14 cellular contexts compared by ENCODE assay signal in the genomic region with DNA sequence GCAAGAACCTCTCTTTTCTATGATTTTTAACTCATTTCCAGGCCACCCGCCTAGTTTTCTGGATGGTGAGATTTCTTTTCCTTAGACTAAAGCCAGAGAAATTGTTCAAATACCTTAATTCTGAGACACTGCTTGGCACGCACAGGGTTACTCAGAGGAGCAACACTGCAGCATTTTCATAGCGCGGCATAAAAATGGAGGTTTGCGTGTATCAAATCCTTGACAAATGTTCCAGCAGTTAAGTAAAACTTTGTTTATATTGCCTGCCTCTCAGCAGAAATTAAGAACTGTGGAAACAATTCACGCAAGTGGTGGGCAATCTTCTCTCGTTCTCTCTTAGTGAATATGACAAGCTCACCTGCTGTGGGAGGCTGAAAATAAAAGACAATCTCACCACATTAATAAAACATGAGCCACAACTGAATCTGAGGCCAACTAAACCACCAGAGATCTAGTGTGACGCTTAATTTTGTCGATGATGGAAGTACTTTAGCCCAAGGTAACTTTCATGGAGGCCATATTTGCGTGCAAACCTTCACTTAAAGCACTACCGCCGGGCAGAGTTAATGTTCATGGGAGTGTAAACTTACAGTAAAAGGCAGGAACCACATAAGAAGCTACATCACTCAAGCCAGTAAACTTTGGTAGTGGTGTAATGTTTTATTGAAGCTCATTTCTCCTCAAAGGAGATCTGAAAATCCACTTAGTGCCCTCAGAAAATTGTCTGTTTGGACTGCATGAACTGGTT.
DNase-seq lines count a peak whose midpoint lies in the region; ATAC-seq and TF ChIP-seq lines count a peak whose summit lies in the region.
"Had no signal": no experiment of that assay in that cellular context is flagged by ENCODE, and none has a peak within 500 bp of the region (broad histone marks: within the 10 kb centered on the region; RNA-seq: fewer than 3 reads in every experiment).

No MANE protein-coding gene starts in this region.

- ATAC-seq in stimulated activated naive B cell treated with anti-CD40 and anti-IgM and Interleukin-4, amounts not matched to agents 10 μg/mL and 1 μg/mL and 100 μg/mL, for 72 hours (replicated peaks) = no peak
- ATAC-seq in HG03520 (IDR thresholded peaks at IDR 0.05; ENCODE audit: unreplicated experiment) = no peak
- ATAC-seq: activated T-helper 17 cell treated with anti-CD3 and anti-CD28 coated beads, Interleukin-2, amount 50 U/mL, for 72 hours; mucosa of descending colon; stimulated activated memory B cell treated with anti-CD40 and anti-IgM and Interleukin-4, amounts not matched to agents 10 μg/mL and 1 μg/mL and 100 μg/mL, for 72 hours had no signal

- intact Hi-C loops in tibial artery (cut with DNase I; ENCODE audit: low total_unique reads) = no loop called here

- H3K9me3 Mint-ChIP-seq in stimulated activated naive B cell treated with anti-CD40 and anti-IgM and Interleukin-4, amounts not matched to agents 10 μg/mL and 1 μg/mL and 100 μg/mL, for 72 hours = peaks cover 3 to 4% of the 10 kb centered on the region in 2 donors

- no peaks in the 10 kb centered on the region for H3K9me3 ChIP-seq in tibial artery
- H3K9me3 ChIP-seq: mucosa of descending colon had no signal

- peaks cover 0 to 8% (median 1%) of the 10 kb centered on the region in 4 donors for H3K4me1 ChIP-seq in tibial artery

- H3K4me3 ChIP-seq in tibial artery = peak overlapping the region; percentile 20 to 23
- H3K4me3 ChIP-seq: mucosa of descending colon had no signal

- no peaks in the 10 kb centered on the region for H3K27me3 Mint-ChIP-seq in stimulated activated naive B cell treated with anti-CD40 and anti-IgM and Interleukin-4, amounts not matched to agents 10 μg/mL and 1 μg/mL and 100 μg/mL, for 72 hours
- H3K27me3 Mint-ChIP-seq: activated T-helper 17 cell treated with anti-CD3 and anti-CD28 coated beads, Interleukin-2, amount 50 U/mL, for 72 hours; stimulated activated memory B cell treated with anti-CD40 and anti-IgM and Interleukin-4, amounts not matched to agents 10 μg/mL and 1 μg/mL and 100 μg/mL, for 72 hours had no signal

- no peaks in the 10 kb centered on the region for H3K27me3 ChIP-seq in tibial artery

- H3K27ac Mint-ChIP-seq in stimulated activated naive B cell treated with anti-CD40 and anti-IgM and Interleukin-4, amounts not matched to agents 10 μg/mL and 1 μg/mL and 100 μg/mL, for 72 hours = no peak overlapping the region
- H3K27ac Mint-ChIP-seq: activated T-helper 17 cell treated with anti-CD3 and anti-CD28 coated beads, Interleukin-2, amount 50 U/mL, for 72 hours; stimulated activated memory B cell treated with anti-CD40 and anti-IgM and Interleukin-4, amounts not matched to agents 10 μg/mL and 1 μg/mL and 100 μg/mL, for 72 hours had no signal

- H3K36me3 Mint-ChIP-seq in stimulated activated naive B cell treated with anti-CD40 and anti-IgM and Interleukin-4, amounts not matched to agents 10 μg/mL and 1 μg/mL and 100 μg/mL, for 72 hours = peaks cover 0 to 2% of the 10 kb centered on the region in 2 donors
- H3K36me3 Mint-ChIP-seq: stimulated activated memory B cell treated with anti-CD40 and anti-IgM and Interleukin-4, amounts not matched to agents 10 μg/mL and 1 μg/mL and 100 μg/mL, for 72 hours had no signal

- no peaks in the 10 kb centered on the region for H3K4me1 Mint-ChIP-seq in stimulated activated naive B cell treated with anti-CD40 and anti-IgM and Interleukin-4, amounts not matched to agents 10 μg/mL and 1 μg/mL and 100 μg/mL, for 72 hours
- H3K4me1 Mint-ChIP-seq: activated T-helper 17 cell treated with anti-CD3 and anti-CD28 coated beads, Interleukin-2, amount 50 U/mL, for 72 hours; stimulated activated memory B cell treated with anti-CD40 and anti-IgM and Interleukin-4, amounts not matched to agents 10 μg/mL and 1 μg/mL and 100 μg/mL, for 72 hours had no signal

- TF ChIP-seq CTCF in tibial artery (IDR thresholded peaks at IDR 0.05) = no peak

- peak overlapping the region in 1 of 2 donors; percentile 5 for H3K27ac ChIP-seq in tibial artery

- no peaks in the 10 kb centered on the region for H3K36me3 ChIP-seq in tibial artery

- no peak overlapping the region for H3K4me3 Mint-ChIP-seq in stimulated activated naive B cell treated with anti-CD40 and anti-IgM and Interleukin-4, amounts not matched to agents 10 μg/mL and 1 μg/mL and 100 μg/mL, for 72 hours
- H3K4me3 Mint-ChIP-seq: activated T-helper 17 cell treated with anti-CD3 and anti-CD28 coated beads, Interleukin-2, amount 50 U/mL, for 72 hours; stimulated activated memory B cell treated with anti-CD40 and anti-IgM and Interleukin-4, amounts not matched to agents 10 μg/mL and 1 μg/mL and 100 μg/mL, for 72 hours had no signal

- peak; percentile 5 for DNase-seq in NCI-H748 (lab: John Stamatoyannopoulos, UW; ENCODE audit: unreplicated experiment)
- DNase-seq in NCI-H748 treated with DMSO at 0.1 percent for 48 hours (lab: John Stamatoyannopoulos, UW) = no peak
- DNase-seq in T1000 (lab: John Stamatoyannopoulos, UW) = peak; percentile 35
- DNase-seq in glomerular visceral epithelial cell (ENCODE audit: extremely low spot score) = peak; percentile 92
- no peak for DNase-seq in tibial artery
- DNase-seq in iPS-NIHi7 (ENCODE audit: extremely low spot score) = no peak
- DNase-seq in stimulated activated naive B cell treated with anti-CD40 and anti-IgM and Interleukin-4, amounts not matched to agents 10 μg/mL and 1 μg/mL and 100 μg/mL, for 72 hours = no peak
- DNase-seq: dermis blood vessel endothelial cell, mucosa of descending colon, NCI-H2171, Right ventricle myocardium superior had no signal

Comparison
In these comparisons a context has a peak if more than half of its experiments do, and no peak if none do; other contexts are left out.
1. DNase-seq: peak in NCI-H748 (single experiment), T1000 (single experiment) and glomerular visceral epithelial cell (single experiment); none in NCI-H748 treated with DMSO at 0.1 percent for 48 hours (single experiment), tibial artery (0 of 2), iPS-NIHi7 (single experiment) and stimulated activated naive B cell treated with anti-CD40 and anti-IgM and Interleukin-4, amounts not matched to agents 10 μg/mL and 1 μg/mL and 100 μg/mL, for 72 hours (single experiment).